Comparison of ENCODE assay signal across 1 cellular context in the genomic region with DNA sequence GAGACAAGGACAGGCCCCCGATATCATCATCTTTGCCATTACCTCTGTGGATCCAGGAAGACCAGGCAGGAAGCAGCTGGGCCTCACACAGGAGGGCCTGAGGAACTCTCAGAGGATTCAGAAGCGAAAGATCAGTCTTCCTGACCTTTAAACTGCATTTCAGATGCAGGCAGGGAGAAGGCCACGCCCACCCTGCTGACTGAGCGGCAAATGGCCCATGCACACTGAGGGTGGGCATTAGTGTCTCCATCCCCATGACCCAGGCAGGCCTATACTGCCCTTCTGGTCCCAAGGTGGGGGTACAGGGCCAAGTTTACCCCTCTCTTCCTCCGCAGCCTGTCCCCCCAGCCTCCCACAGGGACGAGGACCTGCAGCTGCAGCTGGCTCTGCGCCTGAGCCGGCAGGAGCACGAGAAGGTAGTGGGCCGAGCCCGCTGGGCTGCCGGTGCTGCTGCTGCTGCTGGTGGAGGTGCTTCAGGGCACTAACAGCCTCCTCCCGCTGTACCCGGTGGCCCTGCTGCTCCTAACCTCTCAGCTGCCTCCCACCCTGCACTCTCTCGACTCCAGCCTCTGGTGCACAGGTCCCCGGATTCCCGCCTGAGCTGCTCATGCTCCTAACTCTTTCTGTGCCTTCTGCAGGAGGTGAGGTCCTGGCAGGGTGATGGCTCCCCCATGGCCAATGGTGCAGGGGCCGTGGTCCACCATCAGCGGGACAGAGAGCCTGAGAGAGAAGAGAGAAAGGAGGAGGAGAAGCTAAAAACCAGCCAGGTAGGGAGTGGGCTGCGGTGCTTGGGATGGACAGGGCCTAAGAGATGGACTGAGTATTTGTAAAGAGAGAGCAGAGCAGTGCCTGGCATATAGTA.
TF ChIP-seq lines count a peak whose summit lies in the region.

No MANE protein-coding gene starts in this region.

TF ChIP-seq in HepG2, 621 proteins besides CTCF, POLR2A, EP300 and RAD21 (continued from another document and continues in another):
- TF ChIP-seq, protein P1, sequence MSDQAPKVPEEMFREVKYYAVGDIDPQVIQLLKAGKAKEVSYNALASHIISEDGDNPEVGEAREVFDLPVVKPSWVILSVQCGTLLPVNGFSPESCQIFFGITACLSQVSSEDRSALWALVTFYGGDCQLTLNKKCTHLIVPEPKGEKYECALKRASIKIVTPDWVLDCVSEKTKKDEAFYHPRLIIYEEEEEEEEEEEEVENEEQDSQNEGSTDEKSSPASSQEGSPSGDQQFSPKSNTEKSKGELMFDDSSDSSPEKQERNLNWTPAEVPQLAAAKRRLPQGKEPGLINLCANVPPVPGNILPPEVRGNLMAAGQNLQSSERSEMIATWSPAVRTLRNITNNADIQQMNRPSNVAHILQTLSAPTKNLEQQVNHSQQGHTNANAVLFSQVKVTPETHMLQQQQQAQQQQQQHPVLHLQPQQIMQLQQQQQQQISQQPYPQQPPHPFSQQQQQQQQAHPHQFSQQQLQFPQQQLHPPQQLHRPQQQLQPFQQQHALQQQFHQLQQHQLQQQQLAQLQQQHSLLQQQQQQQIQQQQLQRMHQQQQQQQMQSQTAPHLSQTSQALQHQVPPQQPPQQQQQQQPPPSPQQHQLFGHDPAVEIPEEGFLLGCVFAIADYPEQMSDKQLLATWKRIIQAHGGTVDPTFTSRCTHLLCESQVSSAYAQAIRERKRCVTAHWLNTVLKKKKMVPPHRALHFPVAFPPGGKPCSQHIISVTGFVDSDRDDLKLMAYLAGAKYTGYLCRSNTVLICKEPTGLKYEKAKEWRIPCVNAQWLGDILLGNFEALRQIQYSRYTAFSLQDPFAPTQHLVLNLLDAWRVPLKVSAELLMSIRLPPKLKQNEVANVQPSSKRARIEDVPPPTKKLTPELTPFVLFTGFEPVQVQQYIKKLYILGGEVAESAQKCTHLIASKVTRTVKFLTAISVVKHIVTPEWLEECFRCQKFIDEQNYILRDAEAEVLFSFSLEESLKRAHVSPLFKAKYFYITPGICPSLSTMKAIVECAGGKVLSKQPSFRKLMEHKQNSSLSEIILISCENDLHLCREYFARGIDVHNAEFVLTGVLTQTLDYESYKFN (CRISPR knock-in tag; conservative IDR thresholded peaks at IDR 0.05) = peak; percentile 65
- no peak for TF ChIP-seq CEBPB (IDR thresholded peaks at IDR 0.05; ENCODE audit: borderline replicate concordance, low read depth, low read length)
- no peak for TF ChIP-seq ZNF510 (CRISPR knock-in tag; IDR thresholded peaks at IDR 0.05; ENCODE audit: low read depth)
- no peak for TF ChIP-seq HNRNPUL1 (IDR thresholded peaks at IDR 0.05; ENCODE audit: low read depth, low read length)
- 0 out of 2 replicates have a peak, but pooled peaks have one; percentile 16 for TF ChIP-seq ZFP90 (CRISPR knock-in tag; IDR thresholded peaks at IDR 0.05; ENCODE audit: borderline replicate concordance)
- TF ChIP-seq ISL2 (CRISPR knock-in tag; IDR thresholded peaks at IDR 0.05) = no peak
- no peak for TF ChIP-seq KLF11 (CRISPR knock-in tag; IDR thresholded peaks at IDR 0.05)
- TF ChIP-seq PLRG1 (conservative IDR thresholded peaks at IDR 0.05) = no peak
- peak; percentile 76; the same call in 1 of the 2 replicates for TF ChIP-seq ZNF567 (CRISPR knock-in tag; IDR thresholded peaks at IDR 0.05; ENCODE audit: borderline replicate concordance)
- TF ChIP-seq, protein P2, sequence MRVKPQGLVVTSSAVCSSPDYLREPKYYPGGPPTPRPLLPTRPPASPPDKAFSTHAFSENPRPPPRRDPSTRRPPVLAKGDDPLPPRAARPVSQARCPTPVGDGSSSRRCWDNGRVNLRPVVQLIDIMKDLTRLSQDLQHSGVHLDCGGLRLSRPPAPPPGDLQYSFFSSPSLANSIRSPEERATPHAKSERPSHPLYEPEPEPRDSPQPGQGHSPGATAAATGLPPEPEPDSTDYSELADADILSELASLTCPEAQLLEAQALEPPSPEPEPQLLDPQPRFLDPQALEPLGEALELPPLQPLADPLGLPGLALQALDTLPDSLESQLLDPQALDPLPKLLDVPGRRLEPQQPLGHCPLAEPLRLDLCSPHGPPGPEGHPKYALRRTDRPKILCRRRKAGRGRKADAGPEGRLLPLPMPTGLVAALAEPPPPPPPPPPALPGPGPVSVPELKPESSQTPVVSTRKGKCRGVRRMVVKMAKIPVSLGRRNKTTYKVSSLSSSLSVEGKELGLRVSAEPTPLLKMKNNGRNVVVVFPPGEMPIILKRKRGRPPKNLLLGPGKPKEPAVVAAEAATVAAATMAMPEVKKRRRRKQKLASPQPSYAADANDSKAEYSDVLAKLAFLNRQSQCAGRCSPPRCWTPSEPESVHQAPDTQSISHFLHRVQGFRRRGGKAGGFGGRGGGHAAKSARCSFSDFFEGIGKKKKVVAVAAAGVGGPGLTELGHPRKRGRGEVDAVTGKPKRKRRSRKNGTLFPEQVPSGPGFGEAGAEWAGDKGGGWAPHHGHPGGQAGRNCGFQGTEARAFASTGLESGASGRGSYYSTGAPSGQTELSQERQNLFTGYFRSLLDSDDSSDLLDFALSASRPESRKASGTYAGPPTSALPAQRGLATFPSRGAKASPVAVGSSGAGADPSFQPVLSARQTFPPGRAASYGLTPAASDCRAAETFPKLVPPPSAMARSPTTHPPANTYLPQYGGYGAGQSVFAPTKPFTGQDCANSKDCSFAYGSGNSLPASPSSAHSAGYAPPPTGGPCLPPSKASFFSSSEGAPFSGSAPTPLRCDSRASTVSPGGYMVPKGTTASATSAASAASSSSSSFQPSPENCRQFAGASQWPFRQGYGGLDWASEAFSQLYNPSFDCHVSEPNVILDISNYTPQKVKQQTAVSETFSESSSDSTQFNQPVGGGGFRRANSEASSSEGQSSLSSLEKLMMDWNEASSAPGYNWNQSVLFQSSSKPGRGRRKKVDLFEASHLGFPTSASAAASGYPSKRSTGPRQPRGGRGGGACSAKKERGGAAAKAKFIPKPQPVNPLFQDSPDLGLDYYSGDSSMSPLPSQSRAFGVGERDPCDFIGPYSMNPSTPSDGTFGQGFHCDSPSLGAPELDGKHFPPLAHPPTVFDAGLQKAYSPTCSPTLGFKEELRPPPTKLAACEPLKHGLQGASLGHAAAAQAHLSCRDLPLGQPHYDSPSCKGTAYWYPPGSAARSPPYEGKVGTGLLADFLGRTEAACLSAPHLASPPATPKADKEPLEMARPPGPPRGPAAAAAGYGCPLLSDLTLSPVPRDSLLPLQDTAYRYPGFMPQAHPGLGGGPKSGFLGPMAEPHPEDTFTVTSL (CRISPR knock-in tag; IDR thresholded peaks at IDR 0.05; ENCODE audit: borderline replicate concordance) = no peak
- TF ChIP-seq, protein P3, sequence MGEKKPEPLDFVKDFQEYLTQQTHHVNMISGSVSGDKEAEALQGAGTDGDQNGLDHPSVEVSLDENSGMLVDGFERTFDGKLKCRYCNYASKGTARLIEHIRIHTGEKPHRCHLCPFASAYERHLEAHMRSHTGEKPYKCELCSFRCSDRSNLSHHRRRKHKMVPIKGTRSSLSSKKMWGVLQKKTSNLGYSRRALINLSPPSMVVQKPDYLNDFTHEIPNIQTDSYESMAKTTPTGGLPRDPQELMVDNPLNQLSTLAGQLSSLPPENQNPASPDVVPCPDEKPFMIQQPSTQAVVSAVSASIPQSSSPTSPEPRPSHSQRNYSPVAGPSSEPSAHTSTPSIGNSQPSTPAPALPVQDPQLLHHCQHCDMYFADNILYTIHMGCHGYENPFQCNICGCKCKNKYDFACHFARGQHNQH (CRISPR knock-in tag; IDR thresholded peaks at IDR 0.05) = no peak
- no peak for TF ChIP-seq TP53 (CRISPR knock-in tag; conservative IDR thresholded peaks at IDR 0.05)
- no peak for TF ChIP-seq FOXJ3 (CRISPR knock-in tag; IDR thresholded peaks at IDR 0.05; ENCODE audit: borderline replicate concordance)
- no peak for TF ChIP-seq ZNF549 (CRISPR knock-in tag; IDR thresholded peaks at IDR 0.05)
- peak; percentile 43; the same call in 1 of the 2 replicates for TF ChIP-seq MYC (CRISPR knock-in tag; IDR thresholded peaks at IDR 0.05; ENCODE audit: borderline replicate concordance)
- no peak for TF ChIP-seq ZNF841 (CRISPR knock-in tag; IDR thresholded peaks at IDR 0.05; ENCODE audit: borderline replicate concordance)
- TF ChIP-seq ZNF33B (CRISPR knock-in tag; IDR thresholded peaks at IDR 0.05) = no peak
- TF ChIP-seq KAT7 (CRISPR knock-in tag; IDR thresholded peaks at IDR 0.05; ENCODE audit: borderline replicate concordance) = no peak
- TF ChIP-seq, protein P4, sequence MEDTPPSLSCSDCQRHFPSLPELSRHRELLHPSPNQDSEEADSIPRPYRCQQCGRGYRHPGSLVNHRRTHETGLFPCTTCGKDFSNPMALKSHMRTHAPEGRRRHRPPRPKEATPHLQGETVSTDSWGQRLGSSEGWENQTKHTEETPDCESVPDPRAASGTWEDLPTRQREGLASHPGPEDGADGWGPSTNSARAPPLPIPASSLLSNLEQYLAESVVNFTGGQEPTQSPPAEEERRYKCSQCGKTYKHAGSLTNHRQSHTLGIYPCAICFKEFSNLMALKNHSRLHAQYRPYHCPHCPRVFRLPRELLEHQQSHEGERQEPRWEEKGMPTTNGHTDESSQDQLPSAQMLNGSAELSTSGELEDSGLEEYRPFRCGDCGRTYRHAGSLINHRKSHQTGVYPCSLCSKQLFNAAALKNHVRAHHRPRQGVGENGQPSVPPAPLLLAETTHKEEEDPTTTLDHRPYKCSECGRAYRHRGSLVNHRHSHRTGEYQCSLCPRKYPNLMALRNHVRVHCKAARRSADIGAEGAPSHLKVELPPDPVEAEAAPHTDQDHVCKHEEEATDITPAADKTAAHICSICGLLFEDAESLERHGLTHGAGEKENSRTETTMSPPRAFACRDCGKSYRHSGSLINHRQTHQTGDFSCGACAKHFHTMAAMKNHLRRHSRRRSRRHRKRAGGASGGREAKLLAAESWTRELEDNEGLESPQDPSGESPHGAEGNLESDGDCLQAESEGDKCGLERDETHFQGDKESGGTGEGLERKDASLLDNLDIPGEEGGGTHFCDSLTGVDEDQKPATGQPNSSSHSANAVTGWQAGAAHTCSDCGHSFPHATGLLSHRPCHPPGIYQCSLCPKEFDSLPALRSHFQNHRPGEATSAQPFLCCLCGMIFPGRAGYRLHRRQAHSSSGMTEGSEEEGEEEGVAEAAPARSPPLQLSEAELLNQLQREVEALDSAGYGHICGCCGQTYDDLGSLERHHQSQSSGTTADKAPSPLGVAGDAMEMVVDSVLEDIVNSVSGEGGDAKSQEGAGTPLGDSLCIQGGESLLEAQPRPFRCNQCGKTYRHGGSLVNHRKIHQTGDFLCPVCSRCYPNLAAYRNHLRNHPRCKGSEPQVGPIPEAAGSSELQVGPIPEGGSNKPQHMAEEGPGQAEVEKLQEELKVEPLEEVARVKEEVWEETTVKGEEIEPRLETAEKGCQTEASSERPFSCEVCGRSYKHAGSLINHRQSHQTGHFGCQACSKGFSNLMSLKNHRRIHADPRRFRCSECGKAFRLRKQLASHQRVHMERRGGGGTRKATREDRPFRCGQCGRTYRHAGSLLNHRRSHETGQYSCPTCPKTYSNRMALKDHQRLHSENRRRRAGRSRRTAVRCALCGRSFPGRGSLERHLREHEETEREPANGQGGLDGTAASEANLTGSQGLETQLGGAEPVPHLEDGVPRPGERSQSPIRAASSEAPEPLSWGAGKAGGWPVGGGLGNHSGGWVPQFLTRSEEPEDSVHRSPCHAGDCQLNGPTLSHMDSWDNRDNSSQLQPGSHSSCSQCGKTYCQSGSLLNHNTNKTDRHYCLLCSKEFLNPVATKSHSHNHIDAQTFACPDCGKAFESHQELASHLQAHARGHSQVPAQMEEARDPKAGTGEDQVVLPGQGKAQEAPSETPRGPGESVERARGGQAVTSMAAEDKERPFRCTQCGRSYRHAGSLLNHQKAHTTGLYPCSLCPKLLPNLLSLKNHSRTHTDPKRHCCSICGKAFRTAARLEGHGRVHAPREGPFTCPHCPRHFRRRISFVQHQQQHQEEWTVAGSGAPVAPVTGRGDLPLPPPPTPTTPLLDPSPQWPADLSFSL (CRISPR knock-in tag; IDR thresholded peaks at IDR 0.05) = no peak
- TF ChIP-seq, protein P5, sequence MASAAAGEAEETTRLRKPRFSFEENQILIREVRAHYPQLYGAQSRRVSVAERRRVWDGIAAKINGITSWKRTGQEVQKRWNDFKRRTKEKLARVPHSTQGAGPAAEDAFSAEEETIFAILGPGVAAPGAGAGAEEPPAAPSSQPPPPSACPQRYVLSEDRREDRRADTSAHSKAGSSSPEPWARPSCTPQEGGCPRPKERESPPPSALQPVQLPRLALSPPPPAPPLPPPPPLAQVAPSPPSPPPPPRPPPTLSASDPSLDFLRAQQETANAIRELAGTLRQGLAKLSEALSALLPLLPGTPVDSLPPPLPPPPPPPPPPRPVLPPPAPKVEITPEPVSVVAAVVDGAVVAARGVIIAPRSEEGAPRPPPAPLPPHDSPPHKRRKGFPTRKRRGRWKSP (CRISPR knock-in tag; IDR thresholded peaks at IDR 0.05) = no peak; the same call in 1 of the 2 replicates
- TF ChIP-seq, protein P6, sequence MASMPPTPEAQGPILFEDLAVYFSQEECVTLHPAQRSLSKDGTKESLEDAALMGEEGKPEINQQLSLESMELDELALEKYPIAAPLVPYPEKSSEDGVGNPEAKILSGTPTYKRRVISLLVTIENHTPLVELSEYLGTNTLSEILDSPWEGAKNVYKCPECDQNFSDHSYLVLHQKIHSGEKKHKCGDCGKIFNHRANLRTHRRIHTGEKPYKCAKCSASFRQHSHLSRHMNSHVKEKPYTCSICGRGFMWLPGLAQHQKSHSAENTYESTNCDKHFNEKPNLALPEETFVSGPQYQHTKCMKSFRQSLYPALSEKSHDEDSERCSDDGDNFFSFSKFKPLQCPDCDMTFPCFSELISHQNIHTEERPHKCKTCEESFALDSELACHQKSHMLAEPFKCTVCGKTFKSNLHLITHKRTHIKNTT (CRISPR knock-in tag; IDR thresholded peaks at IDR 0.05) = no peak
- TF ChIP-seq, protein P7, sequence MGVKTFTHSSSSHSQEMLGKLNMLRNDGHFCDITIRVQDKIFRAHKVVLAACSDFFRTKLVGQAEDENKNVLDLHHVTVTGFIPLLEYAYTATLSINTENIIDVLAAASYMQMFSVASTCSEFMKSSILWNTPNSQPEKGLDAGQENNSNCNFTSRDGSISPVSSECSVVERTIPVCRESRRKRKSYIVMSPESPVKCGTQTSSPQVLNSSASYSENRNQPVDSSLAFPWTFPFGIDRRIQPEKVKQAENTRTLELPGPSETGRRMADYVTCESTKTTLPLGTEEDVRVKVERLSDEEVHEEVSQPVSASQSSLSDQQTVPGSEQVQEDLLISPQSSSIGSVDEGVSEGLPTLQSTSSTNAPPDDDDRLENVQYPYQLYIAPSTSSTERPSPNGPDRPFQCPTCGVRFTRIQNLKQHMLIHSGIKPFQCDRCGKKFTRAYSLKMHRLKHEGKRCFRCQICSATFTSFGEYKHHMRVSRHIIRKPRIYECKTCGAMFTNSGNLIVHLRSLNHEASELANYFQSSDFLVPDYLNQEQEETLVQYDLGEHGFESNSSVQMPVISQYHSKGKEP (CRISPR knock-in tag; IDR thresholded peaks at IDR 0.05) = no peak
- no peak for TF ChIP-seq POGZ (CRISPR knock-in tag; IDR thresholded peaks at IDR 0.05)
- TF ChIP-seq ZNF496 (CRISPR knock-in tag; IDR thresholded peaks at IDR 0.05; ENCODE audit: insufficient replicate concordance) = no peak
- TF ChIP-seq, protein P8, sequence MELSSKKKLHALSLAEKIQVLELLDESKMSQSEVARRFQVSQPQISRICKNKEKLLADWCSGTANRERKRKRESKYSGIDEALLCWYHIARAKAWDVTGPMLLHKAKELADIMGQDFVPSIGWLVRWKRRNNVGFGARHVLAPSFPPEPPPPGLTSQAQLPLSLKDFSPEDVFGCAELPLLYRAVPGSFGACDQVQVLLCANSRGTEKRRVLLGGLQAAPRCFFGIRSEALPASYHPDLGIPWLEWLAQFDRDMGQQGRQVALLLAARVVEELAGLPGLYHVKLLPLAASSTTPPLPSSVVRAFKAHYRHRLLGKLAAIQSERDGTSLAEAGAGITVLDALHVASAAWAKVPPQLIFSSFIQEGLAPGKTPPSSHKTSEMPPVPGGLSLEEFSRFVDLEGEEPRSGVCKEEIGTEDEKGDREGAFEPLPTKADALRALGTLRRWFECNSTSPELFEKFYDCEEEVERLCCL (CRISPR knock-in tag; IDR thresholded peaks at IDR 0.05; ENCODE audit: borderline replicate concordance) = no peak
- 0 out of 2 replicates have a peak, but pooled peaks have one; percentile 14 for TF ChIP-seq BRD4 (CRISPR knock-in tag; IDR thresholded peaks at IDR 0.05)
- peak; percentile 45; the same call in 1 of the 2 replicates for TF ChIP-seq ERF (CRISPR knock-in tag; IDR thresholded peaks at IDR 0.05)
- TF ChIP-seq JDP2 (CRISPR knock-in tag; IDR thresholded peaks at IDR 0.05; ENCODE audit: borderline replicate concordance) = no peak
- TF ChIP-seq REL (CRISPR knock-in tag; conservative IDR thresholded peaks at IDR 0.05) = no peak
- TF ChIP-seq ZFAT (CRISPR knock-in tag; conservative IDR thresholded peaks at IDR 0.05) = no peak
